ENCODE assay signal across 9 cellular contexts in genomic region chr2:216206041-216206699, GRCh38.
DNase-seq lines count a peak whose midpoint lies in the region; ATAC-seq lines count a peak whose summit lies in the region.
"Had no signal": no experiment of that assay in that cellular context is flagged by ENCODE, and none has a peak within 500 bp of the region (broad histone marks: within the 10 kb centered on the region; RNA-seq: fewer than 3 reads in every experiment).

No MANE protein-coding gene starts in this region.

- H3K36me3 Mint-ChIP-seq in activated CD8-positive, alpha-beta memory T cell treated with anti-CD3 and anti-CD28 coated beads, Interleukin-2, amount 10 ng/mL, durations not matched to agents 7 days and 5 days = peaks cover 71% of the 10 kb centered on the region

- CTCF ChIA-PET in activated CD8-positive, alpha-beta memory T cell treated with anti-CD3 and anti-CD28 coated beads, Interleukin-2, amount 10 ng/mL, durations not matched to agents 7 days and 5 days (lab: Charles Lee) = interaction anchor here (0.9 kb wide), 1 partner anchor 11 kb away, joined by 3 read pairs; no protein-coding TSS in a partner anchor

- no peaks in the 10 kb centered on the region for H3K9me3 Mint-ChIP-seq in activated CD8-positive, alpha-beta memory T cell treated with anti-CD3 and anti-CD28 coated beads, Interleukin-2, amount 10 ng/mL, durations not matched to agents 7 days and 5 days (ENCODE audit: low read depth)
- H3K9me3 Mint-ChIP-seq: endodermal cell had no signal

- no peak overlapping the region for H3K4me3 Mint-ChIP-seq in activated CD8-positive, alpha-beta memory T cell treated with anti-CD3 and anti-CD28 coated beads, Interleukin-2, amount 10 ng/mL, durations not matched to agents 7 days and 5 days
- H3K4me3 Mint-ChIP-seq: endodermal cell had no signal

- no peaks in the 10 kb centered on the region for H3K27me3 Mint-ChIP-seq in activated CD8-positive, alpha-beta memory T cell treated with anti-CD3 and anti-CD28 coated beads, Interleukin-2, amount 10 ng/mL, durations not matched to agents 7 days and 5 days

- intact Hi-C loops in left ventricle myocardium superior (cut with micrococcal nuclease) = no loop called here

- no peak for DNase-seq in activated CD8-positive, alpha-beta memory T cell treated with anti-CD3 and anti-CD28 coated beads, Interleukin-2, amount 10 ng/mL, durations not matched to agents 7 days and 5 days
- no peak for DNase-seq in activated CD8-positive, alpha-beta memory T cell treated with anti-CD3 and anti-CD28 coated beads, Interleukin-2, amount 50 U/mL, for 4 hours
- DNase-seq in stimulated activated naive CD8-positive, alpha-beta T cell treated with anti-CD3 and anti-CD28 coated beads, Interleukin-15, Interleukin-2, amounts not matched to agents 100 U/mL and 50 U/mL, for 24 hours = no peak
- DNase-seq in left ventricle myocardium superior (no peak), hepatic stellate cell (ENCODE audit: low spot score) (no peak)
- no peak for DNase-seq in NK-92 treated with Interleukin-12 subunit alpha and Interleukin-12 subunit beta, amount 100 ng/mL, for 24 hours (lab: John Stamatoyannopoulos, UW)
- DNase-seq: endodermal cell had no signal

- H3K27ac Mint-ChIP-seq in activated CD8-positive, alpha-beta memory T cell treated with anti-CD3 and anti-CD28 coated beads, Interleukin-2, amount 10 ng/mL, durations not matched to agents 7 days and 5 days = peak overlapping the region; percentile 52
- H3K27ac Mint-ChIP-seq: endodermal cell had no signal

- peaks cover 17% of the 10 kb centered on the region for H3K4me1 Mint-ChIP-seq in activated CD8-positive, alpha-beta memory T cell treated with anti-CD3 and anti-CD28 coated beads, Interleukin-2, amount 10 ng/mL, durations not matched to agents 7 days and 5 days

- peak; percentile 38 for ATAC-seq in activated CD8-positive, alpha-beta memory T cell treated with anti-CD3 and anti-CD28 coated beads, Interleukin-2, amount 10 ng/mL, durations not matched to agents 7 days and 5 days
- ATAC-seq in GM21825 (IDR thresholded peaks at IDR 0.05; ENCODE audit: unreplicated experiment) (peak; percentile 89), HG03460 (IDR thresholded peaks at IDR 0.05; ENCODE audit: unreplicated experiment) (peak; percentile 66), left ventricle myocardium superior (no peak)
- peak; percentile 96 for ATAC-seq in stimulated activated naive CD8-positive, alpha-beta T cell treated with anti-CD3 and anti-CD28 coated beads, Interleukin-15, Interleukin-2, amounts not matched to agents 100 U/mL and 50 U/mL, for 24 hours
